ENCODE assay signal across 1 cellular context in the genomic region with DNA sequence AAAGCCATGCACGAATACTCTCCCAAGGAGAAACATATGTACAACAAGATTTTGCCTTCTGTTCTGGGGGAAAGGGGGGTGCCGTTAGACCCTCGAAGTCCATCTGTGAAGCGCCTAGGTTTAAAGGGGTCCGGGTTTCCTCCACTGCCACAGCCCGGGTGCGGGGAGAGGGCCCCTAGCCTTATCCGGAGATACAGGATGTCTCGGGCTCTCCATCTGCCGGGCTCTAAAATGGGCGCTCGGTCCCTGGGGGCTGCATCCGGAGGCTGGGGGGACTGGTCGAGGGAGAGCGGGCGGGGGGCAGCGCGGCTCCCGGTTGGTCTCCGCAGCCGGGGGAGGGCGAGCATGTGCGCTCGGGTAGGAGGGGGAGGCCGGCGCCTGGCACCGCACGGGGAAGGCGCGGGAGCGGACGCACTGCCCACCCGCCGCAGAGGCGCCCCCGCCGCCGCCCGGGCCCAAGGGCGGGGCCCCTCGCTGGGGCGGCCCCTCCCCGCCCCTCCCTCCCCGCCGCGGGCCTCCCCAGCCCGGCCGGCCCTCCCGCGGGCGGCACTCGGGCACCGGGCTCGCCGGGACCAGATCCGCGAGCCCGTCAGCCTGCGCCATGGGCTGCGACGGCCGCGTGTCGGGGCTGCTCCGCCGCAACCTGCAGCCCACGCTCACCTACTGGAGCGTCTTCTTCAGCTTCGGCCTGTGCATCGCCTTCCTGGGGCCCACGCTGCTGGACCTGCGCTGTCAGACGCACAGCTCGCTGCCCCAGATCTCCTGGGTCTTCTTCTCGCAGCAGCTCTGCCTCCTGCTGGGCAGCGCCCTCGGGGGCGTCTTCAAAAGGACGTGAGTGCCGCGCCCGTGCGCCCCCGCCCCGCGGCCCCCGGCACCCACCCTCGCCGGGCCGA.
TF ChIP-seq lines count a peak whose summit lies in the region.

No MANE protein-coding gene starts in this region.

TF ChIP-seq in IMR-90, 13 proteins besides CTCF, POLR2A, EP300 and RAD21 (continued from another document):
- no peak for TF ChIP-seq NFE2L2 (IDR thresholded peaks at IDR 0.05; ENCODE audit: low read depth, low read length)
- TF ChIP-seq RFX5 (IDR thresholded peaks at IDR 0.05; ENCODE audit: low read depth, low read length): no peak
- no peak for TF ChIP-seq MAZ (IDR thresholded peaks at IDR 0.05; ENCODE audit: borderline replicate concordance, low read depth, low read length)
- no peak for TF ChIP-seq MXI1 (IDR thresholded peaks at IDR 0.05; ENCODE audit: borderline replicate concordance, low read depth, low read length)
- no peak for TF ChIP-seq FOS (IDR thresholded peaks at IDR 0.05; ENCODE audit: low read depth, low read length)
